ENCODE assay signal across 1 cellular context in the genomic region with DNA sequence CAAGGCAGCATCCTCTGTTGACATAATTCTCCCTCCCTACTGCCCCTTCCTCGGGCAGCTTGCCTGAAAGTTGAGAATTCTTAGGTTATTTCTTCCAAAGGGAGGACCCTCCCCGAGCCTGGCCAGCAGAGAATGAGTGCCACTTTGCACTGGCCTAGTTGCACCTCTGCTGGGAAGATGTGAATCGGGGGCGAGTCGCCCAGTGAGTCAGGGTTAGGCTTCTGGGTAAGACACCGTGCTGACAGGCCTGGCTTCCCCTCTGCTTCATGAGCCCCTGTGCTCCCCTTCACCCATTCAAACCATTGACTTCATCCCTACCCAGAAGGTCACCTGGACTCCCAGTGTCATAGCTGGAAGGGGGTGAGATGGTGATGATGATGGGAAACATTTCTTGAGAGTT.
TF ChIP-seq lines count a peak whose summit lies in the region.

No MANE protein-coding gene starts in this region.

TF ChIP-seq in SK-N-SH treated with all-trans-retinoic acid at 6 μM for 48 hours, 23 proteins besides CTCF, POLR2A, EP300 and RAD21 (continued from another document):
- TF ChIP-seq, protein P1, sequence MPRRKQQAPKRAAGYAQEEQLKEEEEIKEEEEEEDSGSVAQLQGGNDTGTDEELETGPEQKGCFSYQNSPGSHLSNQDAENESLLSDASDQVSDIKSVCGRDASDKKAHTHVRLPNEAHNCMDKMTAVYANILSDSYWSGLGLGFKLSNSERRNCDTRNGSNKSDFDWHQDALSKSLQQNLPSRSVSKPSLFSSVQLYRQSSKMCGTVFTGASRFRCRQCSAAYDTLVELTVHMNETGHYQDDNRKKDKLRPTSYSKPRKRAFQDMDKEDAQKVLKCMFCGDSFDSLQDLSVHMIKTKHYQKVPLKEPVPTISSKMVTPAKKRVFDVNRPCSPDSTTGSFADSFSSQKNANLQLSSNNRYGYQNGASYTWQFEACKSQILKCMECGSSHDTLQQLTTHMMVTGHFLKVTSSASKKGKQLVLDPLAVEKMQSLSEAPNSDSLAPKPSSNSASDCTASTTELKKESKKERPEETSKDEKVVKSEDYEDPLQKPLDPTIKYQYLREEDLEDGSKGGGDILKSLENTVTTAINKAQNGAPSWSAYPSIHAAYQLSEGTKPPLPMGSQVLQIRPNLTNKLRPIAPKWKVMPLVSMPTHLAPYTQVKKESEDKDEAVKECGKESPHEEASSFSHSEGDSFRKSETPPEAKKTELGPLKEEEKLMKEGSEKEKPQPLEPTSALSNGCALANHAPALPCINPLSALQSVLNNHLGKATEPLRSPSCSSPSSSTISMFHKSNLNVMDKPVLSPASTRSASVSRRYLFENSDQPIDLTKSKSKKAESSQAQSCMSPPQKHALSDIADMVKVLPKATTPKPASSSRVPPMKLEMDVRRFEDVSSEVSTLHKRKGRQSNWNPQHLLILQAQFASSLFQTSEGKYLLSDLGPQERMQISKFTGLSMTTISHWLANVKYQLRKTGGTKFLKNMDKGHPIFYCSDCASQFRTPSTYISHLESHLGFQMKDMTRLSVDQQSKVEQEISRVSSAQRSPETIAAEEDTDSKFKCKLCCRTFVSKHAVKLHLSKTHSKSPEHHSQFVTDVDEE (CRISPR knock-in tag; IDR thresholded peaks at IDR 0.05) = no peak
- TF ChIP-seq, protein P2, sequence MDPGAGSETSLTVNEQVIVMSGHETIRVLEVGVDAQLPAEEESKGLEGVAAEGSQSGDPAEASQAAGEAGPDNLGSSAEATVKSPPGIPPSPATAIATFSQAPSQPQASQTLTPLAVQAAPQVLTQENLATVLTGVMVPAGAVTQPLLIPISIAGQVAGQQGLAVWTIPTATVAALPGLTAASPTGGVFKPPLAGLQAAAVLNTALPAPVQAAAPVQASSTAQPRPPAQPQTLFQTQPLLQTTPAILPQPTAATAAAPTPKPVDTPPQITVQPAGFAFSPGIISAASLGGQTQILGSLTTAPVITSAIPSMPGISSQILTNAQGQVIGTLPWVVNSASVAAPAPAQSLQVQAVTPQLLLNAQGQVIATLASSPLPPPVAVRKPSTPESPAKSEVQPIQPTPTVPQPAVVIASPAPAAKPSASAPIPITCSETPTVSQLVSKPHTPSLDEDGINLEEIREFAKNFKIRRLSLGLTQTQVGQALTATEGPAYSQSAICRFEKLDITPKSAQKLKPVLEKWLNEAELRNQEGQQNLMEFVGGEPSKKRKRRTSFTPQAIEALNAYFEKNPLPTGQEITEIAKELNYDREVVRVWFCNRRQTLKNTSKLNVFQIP (CRISPR knock-in tag; IDR thresholded peaks at IDR 0.05; ENCODE audit: borderline replicate concordance, low read depth) = no peak
- TF ChIP-seq ZC3H10 (CRISPR knock-in tag; IDR thresholded peaks at IDR 0.05) = no peak
- TF ChIP-seq TCF4 (CRISPR knock-in tag; IDR thresholded peaks at IDR 0.05; ENCODE audit: borderline replicate concordance) = no peak
- no peak for TF ChIP-seq OSR1 (CRISPR knock-in tag; IDR thresholded peaks at IDR 0.05)
